23 cellular contexts compared by ENCODE assay signal in the genomic region with DNA sequence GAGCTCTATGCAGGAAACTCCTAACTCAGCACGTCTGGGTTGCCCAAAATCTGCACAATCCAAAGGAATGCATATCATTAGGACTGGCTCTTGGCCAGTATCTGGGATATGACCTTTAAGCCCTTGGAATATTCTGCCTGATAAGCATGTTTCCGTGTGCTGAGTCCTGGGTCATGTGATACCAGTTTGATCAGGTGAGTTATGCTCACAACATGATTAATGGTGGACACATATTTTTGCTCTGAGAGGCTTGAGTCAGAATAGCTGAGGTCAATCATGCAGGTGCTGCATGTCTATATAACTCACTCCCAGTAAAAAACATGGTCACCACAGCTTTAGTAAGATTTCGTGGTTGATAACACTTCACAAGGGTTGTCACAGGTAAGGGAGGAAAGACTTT.
DNase-seq lines count a peak whose midpoint lies in the region; FAIRE-seq and TF ChIP-seq lines count a peak whose summit lies in the region.
"Had no signal": no experiment of that assay in that cellular context is flagged by ENCODE, and none has a peak within 500 bp of the region (broad histone marks: within the 10 kb centered on the region; RNA-seq: fewer than 3 reads in every experiment).

No MANE protein-coding gene starts in this region.

- H3K27ac ChIP-seq in RWPE1 = no peak overlapping the region
- H3K27ac ChIP-seq in right atrium auricular region = no peak overlapping the region
- H3K27ac ChIP-seq: SK-N-MC had no signal

- CTCF ChIA-PET in RWPE1 (lab: Yijun Ruan, JAX) = no interaction called here

- no peak overlapping the region for H3K4me3 ChIP-seq in bronchial epithelial cell (ENCODE audit: low read depth, low read length)
- H3K4me3 ChIP-seq in kidney epithelial cell (ENCODE audit: low read depth, low read length) = no peak overlapping the region
- no peak overlapping the region for H3K4me3 ChIP-seq in right atrium auricular region
- H3K4me3 ChIP-seq: GM12878, GM23338, SK-N-MC had no signal

- H3K27me3 ChIP-seq in bronchial epithelial cell (ENCODE audit: control insufficient read depth, insufficient read depth, low read length) (no peaks in the 10 kb centered on the region), kidney epithelial cell (ENCODE audit: control insufficient read depth, insufficient read depth, low read length) (no peaks in the 10 kb centered on the region), right atrium auricular region (no peaks in the 10 kb centered on the region)
- H3K27me3 ChIP-seq: BE2C had no signal

- TF ChIP-seq CTCF in bronchial epithelial cell (IDR thresholded peaks at IDR 0.05; ENCODE audit: insufficient read depth, low read length, severe bottlenecking) = no peak
- TF ChIP-seq CTCF in kidney epithelial cell (IDR thresholded peaks at IDR 0.05; ENCODE audit: insufficient read depth, low read length, poor library complexity, severe bottlenecking) = no peak
- no peak for TF ChIP-seq CTCF in type B pancreatic cell (conservative IDR thresholded peaks at IDR 0.05)
- TF ChIP-seq CTCF in RWPE1 (conservative IDR thresholded peaks at IDR 0.05; ENCODE audit: low read depth) = no peak
- TF ChIP-seq CTCF in right atrium auricular region (IDR thresholded peaks at IDR 0.05) = no peak

- peak; percentile 52 for DNase-seq in NCI-H226
- DNase-seq in bronchial epithelial cell (ENCODE audit: low read depth) = peak; percentile 36
- peak; percentile 0 for DNase-seq in kidney epithelial cell (ENCODE audit: low read depth)
- no peak for DNase-seq in type B pancreatic cell (ENCODE audit: extremely low spot score, unreplicated experiment)
- no peak for DNase-seq in RWPE1 (ENCODE audit: low spot score)
- DNase-seq in stimulated activated CD8-positive, alpha-beta memory T cell treated with anti-CD3 and anti-CD28 coated beads, Interleukin-4, amount 100 ng/mL, for 48 hours = no peak
- no peak for DNase-seq in right atrium auricular region (ENCODE audit: low spot score)
- DNase-seq: BE2C, GDM1, H9, IMR-90, KG1, NCI-H1048, NCI-H1417, NCI-H1694, NCI-H2029 treated with DMSO at 0.1 percent for 48 hours, NCI-H510A, NCI-H69, SIG-M5 had no signal

- H3K4me1 Mint-ChIP-seq in type B pancreatic cell (ENCODE audit: unreplicated experiment) = peaks cover 11% of the 10 kb centered on the region
- H3K4me1 Mint-ChIP-seq: CD14-positive monocyte, GM23338, H9 had no signal

- H3K4me3 Mint-ChIP-seq in type B pancreatic cell = peak overlapping the region; percentile 9
- H3K4me3 Mint-ChIP-seq: CD14-positive monocyte, GM23338, H9 had no signal

- H3K9me3 ChIP-seq in right atrium auricular region = no peaks in the 10 kb centered on the region
- H3K9me3 ChIP-seq: BE2C had no signal

- peak overlapping the region; percentile 64 for H3K27ac Mint-ChIP-seq in type B pancreatic cell
- H3K27ac Mint-ChIP-seq: CD14-positive monocyte, GM23338, H9 had no signal

- POLR2A ChIA-PET in RWPE1 (lab: Yijun Ruan, JAX; ENCODE audit: low non-redundant PET) = no interaction called here

- peaks cover 7% of the 10 kb centered on the region for H3K36me3 Mint-ChIP-seq in type B pancreatic cell
- H3K36me3 Mint-ChIP-seq: CD14-positive monocyte had no signal

- no peaks in the 10 kb centered on the region for H3K36me3 ChIP-seq in bronchial epithelial cell (ENCODE audit: control insufficient read depth, insufficient read depth, low read length)
- no peaks in the 10 kb centered on the region for H3K36me3 ChIP-seq in kidney epithelial cell (ENCODE audit: control insufficient read depth, insufficient read depth, low read length)
- no peaks in the 10 kb centered on the region for H3K36me3 ChIP-seq in right atrium auricular region
- H3K36me3 ChIP-seq: BE2C had no signal

- no peaks in the 10 kb centered on the region for H3K4me1 ChIP-seq in right atrium auricular region
- H3K4me1 ChIP-seq: BE2C had no signal

- no peak for FAIRE-seq in bronchial epithelial cell (lab: Jason Lieb, UNC)
- FAIRE-seq: GM12878 had no signal

- H3K9me3 Mint-ChIP-seq in type B pancreatic cell = peaks cover 11% of the 10 kb centered on the region
- H3K9me3 Mint-ChIP-seq: GM23338, H9 had no signal

- H3K27me3 Mint-ChIP-seq in type B pancreatic cell = no peaks in the 10 kb centered on the region

Comparison
In these comparisons a context has a peak if more than half of its experiments do, and no peak if none do; other contexts are left out.
1. DNase-seq: peak in NCI-H226 (single experiment), bronchial epithelial cell (single experiment) and kidney epithelial cell (single experiment); none in type B pancreatic cell (single experiment), RWPE1 (single experiment), stimulated activated CD8-positive, alpha-beta memory T cell treated with anti-CD3 and anti-CD28 coated beads, Interleukin-4, amount 100 ng/mL, for 48 hours (single experiment) and right atrium auricular region (single experiment).